Comparison of ENCODE assay signal across 22 cellular contexts in genomic region chr2:205570641-205571040, GRCh38.
DNase-seq lines count a peak whose midpoint lies in the region; TF ChIP-seq lines count a peak whose summit lies in the region.
"Had no signal": no experiment of that assay in that cellular context is flagged by ENCODE, and none has a peak within 500 bp of the region (broad histone marks: within the 10 kb centered on the region; RNA-seq: fewer than 3 reads in every experiment).

No MANE protein-coding gene starts in this region.

- TF ChIP-seq CTCF in fibroblast of villous mesenchyme (IDR thresholded peaks at IDR 0.05; ENCODE audit: insufficient read depth, low read depth, low read length) = no peak
- no peak for TF ChIP-seq CTCF in uterus (IDR thresholded peaks at IDR 0.05)

- H3K27ac ChIP-seq in rectal smooth muscle tissue (ENCODE audit: low read depth, low read length) = peak overlapping the region; percentile 28
- H3K27ac ChIP-seq in uterus = peak overlapping the region; percentile 62 to 74
- H3K27ac ChIP-seq: A549; BLaER1 treated with 17β-estradiol and CSF1 and Interleukin-3, amounts not matched to agents 10 nM and 100 nM had no signal

- H3K4me1 ChIP-seq in rectal smooth muscle tissue (ENCODE audit: control insufficient read depth, insufficient read depth, low read length) (peaks cover 8% of the 10 kb centered on the region), uterus (no peaks in the 10 kb centered on the region)
- H3K4me1 ChIP-seq: A549; BE2C; BLaER1 treated with 17β-estradiol and CSF1 and Interleukin-3, amounts not matched to agents 10 nM and 100 nM; HAP-1 had no signal

- DNase-seq in SK-N-DZ (ENCODE audit: low spot score) (peak; percentile 18), fibroblast of villous mesenchyme (ENCODE audit: low read depth) (peak; percentile 24), uterus (no peak), C1 segment of cervical spinal cord (lab: John Stamatoyannopoulos, UW) (no peak), LoVo (ENCODE audit: low spot score) (no peak), NCI-H446 (lab: John Stamatoyannopoulos, UW) (no peak)
- DNase-seq: 8988T; ACHN; AML-193; BE2C; Calu3; CD4-positive, alpha-beta memory T cell; COR-L47; DMS53; DMS79 treated with DMSO at 0.1 percent for 48 hours; GF-D8; GOT3; HFFc6 had no signal

- no peak for TF ChIP-seq POLR2A in uterus (IDR thresholded peaks at IDR 0.05)

- no peak overlapping the region for H3K4me3 ChIP-seq in fibroblast of villous mesenchyme (ENCODE audit: low read depth, low read length)
- no peak overlapping the region for H3K4me3 ChIP-seq in rectal smooth muscle tissue (ENCODE audit: low read length)
- no peak overlapping the region for H3K4me3 ChIP-seq in uterus
- H3K4me3 ChIP-seq: A549; BLaER1 treated with 17β-estradiol and CSF1 and Interleukin-3, amounts not matched to agents 10 nM and 100 nM; HAP-1 had no signal

- intact Hi-C loops in uterus (cut with DNase I; ENCODE audit: low total_unique reads) = no loop called here

- H3K9ac ChIP-seq in rectal smooth muscle tissue (ENCODE audit: low read length) = no peak overlapping the region
- H3K9ac ChIP-seq: BLaER1 treated with 17β-estradiol and CSF1 and Interleukin-3, amounts not matched to agents 10 nM and 100 nM had no signal

- no peaks in the 10 kb centered on the region for H3K36me3 ChIP-seq in rectal smooth muscle tissue (ENCODE audit: control insufficient read depth, insufficient read depth, low read length)
- H3K36me3 ChIP-seq in uterus = no peaks in the 10 kb centered on the region
- H3K36me3 ChIP-seq: BE2C; BLaER1 treated with 17β-estradiol and CSF1 and Interleukin-3, amounts not matched to agents 10 nM and 100 nM; HAP-1 had no signal

- no peaks in the 10 kb centered on the region for H3K9me3 ChIP-seq in uterus
- H3K9me3 ChIP-seq: A549, BE2C, HAP-1 had no signal

- no peaks in the 10 kb centered on the region for H3K27me3 ChIP-seq in rectal smooth muscle tissue (ENCODE audit: control insufficient read depth, insufficient read depth, low read length)
- H3K27me3 ChIP-seq in uterus = no peaks in the 10 kb centered on the region
- H3K27me3 ChIP-seq: BE2C; BLaER1 treated with 17β-estradiol and CSF1 and Interleukin-3, amounts not matched to agents 10 nM and 100 nM had no signal

Comparison
In these comparisons a context has a peak if more than half of its experiments do, and no peak if none do; other contexts are left out.
1. DNase-seq: peak in SK-N-DZ (single experiment) and fibroblast of villous mesenchyme (single experiment); none in uterus (0 of 2), C1 segment of cervical spinal cord (0 of 14), LoVo (single experiment) and NCI-H446 (0 of 2).